In the genomic region with DNA sequence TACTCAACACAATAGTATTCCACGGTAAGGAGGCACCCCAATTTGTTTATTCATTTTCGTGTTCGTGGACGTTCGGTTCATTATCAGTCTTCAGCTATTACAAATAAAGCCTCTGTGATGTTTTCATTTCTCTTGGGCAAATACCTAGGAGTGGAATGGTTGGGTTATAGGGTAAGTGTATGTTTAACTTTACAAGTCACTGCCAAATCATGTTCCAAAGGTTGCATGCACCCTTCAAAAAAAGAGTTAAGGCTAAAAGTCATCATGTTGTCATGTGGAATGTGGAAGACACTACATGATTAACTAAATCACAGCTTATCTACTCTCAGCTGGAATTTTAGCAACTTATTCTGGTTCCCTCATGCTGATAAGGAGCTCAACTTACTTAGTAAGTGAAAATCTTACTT, we compare ENCODE assay signal across 1 cellular context.
TF ChIP-seq lines count a peak whose summit lies in the region.

No MANE protein-coding gene starts in this region.

TF ChIP-seq in HepG2, 621 proteins besides CTCF, POLR2A, EP300 and RAD21 (continued from another document and continues in another):
- TF ChIP-seq, protein P1, sequence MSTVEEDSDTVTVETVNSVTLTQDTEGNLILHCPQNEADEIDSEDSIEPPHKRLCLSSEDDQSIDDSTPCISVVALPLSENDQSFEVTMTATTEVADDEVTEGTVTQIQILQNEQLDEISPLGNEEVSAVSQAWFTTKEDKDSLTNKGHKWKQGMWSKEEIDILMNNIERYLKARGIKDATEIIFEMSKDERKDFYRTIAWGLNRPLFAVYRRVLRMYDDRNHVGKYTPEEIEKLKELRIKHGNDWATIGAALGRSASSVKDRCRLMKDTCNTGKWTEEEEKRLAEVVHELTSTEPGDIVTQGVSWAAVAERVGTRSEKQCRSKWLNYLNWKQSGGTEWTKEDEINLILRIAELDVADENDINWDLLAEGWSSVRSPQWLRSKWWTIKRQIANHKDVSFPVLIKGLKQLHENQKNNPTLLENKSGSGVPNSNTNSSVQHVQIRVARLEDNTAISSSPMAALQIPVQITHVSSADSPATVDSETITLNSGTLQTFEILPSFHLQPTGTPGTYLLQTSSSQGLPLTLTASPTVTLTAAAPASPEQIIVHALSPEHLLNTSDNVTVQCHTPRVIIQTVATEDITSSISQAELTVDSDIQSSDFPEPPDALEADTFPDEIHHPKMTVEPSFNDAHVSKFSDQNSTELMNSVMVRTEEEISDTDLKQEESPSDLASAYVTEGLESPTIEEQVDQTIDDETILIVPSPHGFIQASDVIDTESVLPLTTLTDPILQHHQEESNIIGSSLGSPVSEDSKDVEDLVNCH (CRISPR knock-in tag; IDR thresholded peaks at IDR 0.05) = no peak
- TF ChIP-seq, protein P2, sequence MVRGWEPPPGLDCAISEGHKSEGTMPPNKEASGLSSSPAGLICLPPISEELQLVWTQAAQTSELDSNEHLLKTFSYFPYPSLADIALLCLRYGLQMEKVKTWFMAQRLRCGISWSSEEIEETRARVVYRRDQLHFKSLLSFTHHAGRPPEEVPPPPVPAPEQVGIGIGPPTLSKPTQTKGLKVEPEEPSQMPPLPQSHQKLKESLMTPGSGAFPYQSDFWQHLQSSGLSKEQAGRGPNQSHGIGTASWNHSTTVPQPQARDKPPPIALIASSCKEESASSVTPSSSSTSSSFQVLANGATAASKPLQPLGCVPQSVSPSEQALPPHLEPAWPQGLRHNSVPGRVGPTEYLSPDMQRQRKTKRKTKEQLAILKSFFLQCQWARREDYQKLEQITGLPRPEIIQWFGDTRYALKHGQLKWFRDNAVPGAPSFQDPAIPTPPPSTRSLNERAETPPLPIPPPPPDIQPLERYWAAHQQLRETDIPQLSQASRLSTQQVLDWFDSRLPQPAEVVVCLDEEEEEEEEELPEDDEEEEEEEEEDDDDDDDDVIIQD (CRISPR knock-in tag; IDR thresholded peaks at IDR 0.05; ENCODE audit: low read depth) = peak; percentile 22; the same call in 1 of the 2 replicates
- TF ChIP-seq RBM39 (IDR thresholded peaks at IDR 0.05; ENCODE audit: low read depth, low read length, poor library complexity, severe bottlenecking) (no peak), FOXA3 (CRISPR knock-in tag; IDR thresholded peaks at IDR 0.05) (peak; percentile 63), ZNF335 (CRISPR knock-in tag; IDR thresholded peaks at IDR 0.05) (no peak), TCF12 (IDR thresholded peaks at IDR 0.05) (no peak), TCF12 (CRISPR knock-in tag; IDR thresholded peaks at IDR 0.05) (no peak), DR1 (CRISPR knock-in tag; IDR thresholded peaks at IDR 0.05) (no peak), ASH2L (IDR thresholded peaks at IDR 0.05; ENCODE audit: insufficient read length, low read depth, low read length) (peak; percentile 26), HOXA7 (CRISPR knock-in tag; IDR thresholded peaks at IDR 0.05) (no peak), ZNF891 (CRISPR knock-in tag; IDR thresholded peaks at IDR 0.05) (no peak), ZNF75D (CRISPR knock-in tag; IDR thresholded peaks at IDR 0.05; ENCODE audit: borderline replicate concordance) (no peak), TARDBP (CRISPR knock-in tag; IDR thresholded peaks at IDR 0.05) (no peak), RFX1 (IDR thresholded peaks at IDR 0.05) (no peak), ELF1 (CRISPR knock-in tag; IDR thresholded peaks at IDR 0.05) (no peak), ZNF644 (CRISPR knock-in tag; IDR thresholded peaks at IDR 0.05; ENCODE audit: low read depth) (no peak), KLF15 (CRISPR knock-in tag; IDR thresholded peaks at IDR 0.05; ENCODE audit: borderline replicate concordance) (no peak), THAP11 (CRISPR knock-in tag; IDR thresholded peaks at IDR 0.05) (0 out of 2 replicates have a peak, but pooled peaks have one; percentile 21), GTF2F1 (IDR thresholded peaks at IDR 0.05; ENCODE audit: low read length) (no peak), ZNF350 (CRISPR knock-in tag; IDR thresholded peaks at IDR 0.05; ENCODE audit: borderline replicate concordance, low read depth) (no peak), SRY (CRISPR knock-in tag; IDR thresholded peaks at IDR 0.05) (no peak), ZNF781 (CRISPR knock-in tag; IDR thresholded peaks at IDR 0.05; ENCODE audit: borderline replicate concordance, not compliant biosample characterization) (no peak), SPEN (CRISPR knock-in tag; IDR thresholded peaks at IDR 0.05; ENCODE audit: low read depth) (no peak), ZNF556 (CRISPR knock-in tag; IDR thresholded peaks at IDR 0.05; ENCODE audit: borderline replicate concordance) (no peak), ZBTB38 (CRISPR knock-in tag; IDR thresholded peaks at IDR 0.05) (no peak), PCBP2 (optimal IDR thresholded peaks at IDR 0.05; ENCODE audit: low read depth, low read length, poor library complexity, severe bottlenecking) (no peak), SMYD3 (CRISPR knock-in tag; IDR thresholded peaks at IDR 0.05) (no peak), ZSCAN12 (CRISPR knock-in tag; IDR thresholded peaks at IDR 0.05) (no peak), NCOA2 (CRISPR knock-in tag; IDR thresholded peaks at IDR 0.05) (peak; percentile 47; the same call in 1 of the 2 replicates), ARHGAP35 (CRISPR knock-in tag; IDR thresholded peaks at IDR 0.05; ENCODE audit: borderline replicate concordance) (no peak), TSC22D2 (CRISPR knock-in tag; IDR thresholded peaks at IDR 0.05; ENCODE audit: borderline replicate concordance) (no peak), KAT7 (CRISPR knock-in tag; IDR thresholded peaks at IDR 0.05; ENCODE audit: borderline replicate concordance) (no peak), TOE1 (CRISPR knock-in tag; IDR thresholded peaks at IDR 0.05) (no peak), ZNF3 (CRISPR knock-in tag; IDR thresholded peaks at IDR 0.05) (no peak), HIVEP1 (CRISPR knock-in tag; IDR thresholded peaks at IDR 0.05) (no peak), ISL2 (CRISPR knock-in tag; IDR thresholded peaks at IDR 0.05) (0 out of 2 replicates have a peak, but pooled peaks have one; percentile 31), NPAS2 (CRISPR knock-in tag; IDR thresholded peaks at IDR 0.05; ENCODE audit: borderline replicate concordance) (no peak)
- TF ChIP-seq, protein P3, sequence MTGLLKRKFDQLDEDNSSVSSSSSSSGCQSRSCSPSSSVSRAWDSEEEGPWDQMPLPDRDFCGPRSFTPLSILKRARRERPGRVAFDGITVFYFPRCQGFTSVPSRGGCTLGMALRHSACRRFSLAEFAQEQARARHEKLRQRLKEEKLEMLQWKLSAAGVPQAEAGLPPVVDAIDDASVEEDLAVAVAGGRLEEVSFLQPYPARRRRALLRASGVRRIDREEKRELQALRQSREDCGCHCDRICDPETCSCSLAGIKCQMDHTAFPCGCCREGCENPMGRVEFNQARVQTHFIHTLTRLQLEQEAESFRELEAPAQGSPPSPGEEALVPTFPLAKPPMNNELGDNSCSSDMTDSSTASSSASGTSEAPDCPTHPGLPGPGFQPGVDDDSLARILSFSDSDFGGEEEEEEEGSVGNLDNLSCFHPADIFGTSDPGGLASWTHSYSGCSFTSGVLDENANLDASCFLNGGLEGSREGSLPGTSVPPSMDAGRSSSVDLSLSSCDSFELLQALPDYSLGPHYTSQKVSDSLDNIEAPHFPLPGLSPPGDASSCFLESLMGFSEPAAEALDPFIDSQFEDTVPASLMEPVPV (CRISPR knock-in tag; IDR thresholded peaks at IDR 0.05) = no peak
- TF ChIP-seq, protein P4, sequence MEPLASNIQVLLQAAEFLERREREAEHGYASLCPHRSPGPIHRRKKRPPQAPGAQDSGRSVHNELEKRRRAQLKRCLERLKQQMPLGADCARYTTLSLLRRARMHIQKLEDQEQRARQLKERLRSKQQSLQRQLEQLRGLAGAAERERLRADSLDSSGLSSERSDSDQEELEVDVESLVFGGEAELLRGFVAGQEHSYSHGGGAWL (CRISPR knock-in tag; IDR thresholded peaks at IDR 0.05) = no peak
- TF ChIP-seq, protein P5, sequence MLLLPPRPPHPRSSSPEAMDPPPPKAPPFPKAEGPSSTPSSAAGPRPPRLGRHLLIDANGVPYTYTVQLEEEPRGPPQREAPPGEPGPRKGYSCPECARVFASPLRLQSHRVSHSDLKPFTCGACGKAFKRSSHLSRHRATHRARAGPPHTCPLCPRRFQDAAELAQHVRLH (CRISPR knock-in tag; IDR thresholded peaks at IDR 0.05; ENCODE audit: borderline replicate concordance, low read depth) = no peak
- TF ChIP-seq, protein P6, sequence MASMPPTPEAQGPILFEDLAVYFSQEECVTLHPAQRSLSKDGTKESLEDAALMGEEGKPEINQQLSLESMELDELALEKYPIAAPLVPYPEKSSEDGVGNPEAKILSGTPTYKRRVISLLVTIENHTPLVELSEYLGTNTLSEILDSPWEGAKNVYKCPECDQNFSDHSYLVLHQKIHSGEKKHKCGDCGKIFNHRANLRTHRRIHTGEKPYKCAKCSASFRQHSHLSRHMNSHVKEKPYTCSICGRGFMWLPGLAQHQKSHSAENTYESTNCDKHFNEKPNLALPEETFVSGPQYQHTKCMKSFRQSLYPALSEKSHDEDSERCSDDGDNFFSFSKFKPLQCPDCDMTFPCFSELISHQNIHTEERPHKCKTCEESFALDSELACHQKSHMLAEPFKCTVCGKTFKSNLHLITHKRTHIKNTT (CRISPR knock-in tag; IDR thresholded peaks at IDR 0.05) = no peak
- TF ChIP-seq, protein P7, sequence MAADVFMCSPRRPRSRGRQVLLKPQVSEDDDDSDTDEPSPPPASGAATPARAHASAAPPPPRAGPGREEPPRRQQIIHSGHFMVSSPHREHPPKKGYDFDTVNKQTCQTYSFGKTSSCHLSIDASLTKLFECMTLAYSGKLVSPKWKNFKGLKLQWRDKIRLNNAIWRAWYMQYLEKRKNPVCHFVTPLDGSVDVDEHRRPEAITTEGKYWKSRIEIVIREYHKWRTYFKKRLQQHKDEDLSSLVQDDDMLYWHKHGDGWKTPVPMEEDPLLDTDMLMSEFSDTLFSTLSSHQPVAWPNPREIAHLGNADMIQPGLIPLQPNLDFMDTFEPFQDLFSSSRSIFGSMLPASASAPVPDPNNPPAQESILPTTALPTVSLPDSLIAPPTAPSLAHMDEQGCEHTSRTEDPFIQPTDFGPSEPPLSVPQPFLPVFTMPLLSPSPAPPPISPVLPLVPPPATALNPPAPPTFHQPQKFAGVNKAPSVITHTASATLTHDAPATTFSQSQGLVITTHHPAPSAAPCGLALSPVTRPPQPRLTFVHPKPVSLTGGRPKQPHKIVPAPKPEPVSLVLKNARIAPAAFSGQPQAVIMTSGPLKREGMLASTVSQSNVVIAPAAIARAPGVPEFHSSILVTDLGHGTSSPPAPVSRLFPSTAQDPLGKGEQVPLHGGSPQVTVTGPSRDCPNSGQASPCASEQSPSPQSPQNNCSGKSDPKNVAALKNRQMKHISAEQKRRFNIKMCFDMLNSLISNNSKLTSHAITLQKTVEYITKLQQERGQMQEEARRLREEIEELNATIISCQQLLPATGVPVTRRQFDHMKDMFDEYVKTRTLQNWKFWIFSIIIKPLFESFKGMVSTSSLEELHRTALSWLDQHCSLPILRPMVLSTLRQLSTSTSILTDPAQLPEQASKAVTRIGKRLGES (CRISPR knock-in tag; IDR thresholded peaks at IDR 0.05; ENCODE audit: borderline replicate concordance) = no peak
- TF ChIP-seq, protein P8, sequence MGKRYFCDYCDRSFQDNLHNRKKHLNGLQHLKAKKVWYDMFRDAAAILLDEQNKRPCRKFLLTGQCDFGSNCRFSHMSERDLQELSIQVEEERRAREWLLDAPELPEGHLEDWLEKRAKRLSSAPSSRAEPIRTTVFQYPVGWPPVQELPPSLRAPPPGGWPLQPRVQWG (CRISPR knock-in tag; IDR thresholded peaks at IDR 0.05; ENCODE audit: borderline replicate concordance, low read depth) = no peak
- TF ChIP-seq, protein P9, sequence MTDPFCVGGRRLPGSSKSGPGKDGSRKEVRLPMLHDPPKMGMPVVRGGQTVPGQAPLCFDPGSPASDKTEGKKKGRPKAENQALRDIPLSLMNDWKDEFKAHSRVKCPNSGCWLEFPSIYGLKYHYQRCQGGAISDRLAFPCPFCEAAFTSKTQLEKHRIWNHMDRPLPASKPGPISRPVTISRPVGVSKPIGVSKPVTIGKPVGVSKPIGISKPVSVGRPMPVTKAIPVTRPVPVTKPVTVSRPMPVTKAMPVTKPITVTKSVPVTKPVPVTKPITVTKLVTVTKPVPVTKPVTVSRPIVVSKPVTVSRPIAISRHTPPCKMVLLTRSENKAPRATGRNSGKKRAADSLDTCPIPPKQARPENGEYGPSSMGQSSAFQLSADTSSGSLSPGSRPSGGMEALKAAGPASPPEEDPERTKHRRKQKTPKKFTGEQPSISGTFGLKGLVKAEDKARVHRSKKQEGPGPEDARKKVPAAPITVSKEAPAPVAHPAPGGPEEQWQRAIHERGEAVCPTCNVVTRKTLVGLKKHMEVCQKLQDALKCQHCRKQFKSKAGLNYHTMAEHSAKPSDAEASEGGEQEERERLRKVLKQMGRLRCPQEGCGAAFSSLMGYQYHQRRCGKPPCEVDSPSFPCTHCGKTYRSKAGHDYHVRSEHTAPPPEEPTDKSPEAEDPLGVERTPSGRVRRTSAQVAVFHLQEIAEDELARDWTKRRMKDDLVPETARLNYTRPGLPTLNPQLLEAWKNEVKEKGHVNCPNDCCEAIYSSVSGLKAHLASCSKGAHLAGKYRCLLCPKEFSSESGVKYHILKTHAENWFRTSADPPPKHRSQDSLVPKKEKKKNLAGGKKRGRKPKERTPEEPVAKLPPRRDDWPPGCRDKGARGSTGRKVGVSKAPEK (CRISPR knock-in tag; IDR thresholded peaks at IDR 0.05; ENCODE audit: borderline replicate concordance) = no peak
- TF ChIP-seq, protein P10, sequence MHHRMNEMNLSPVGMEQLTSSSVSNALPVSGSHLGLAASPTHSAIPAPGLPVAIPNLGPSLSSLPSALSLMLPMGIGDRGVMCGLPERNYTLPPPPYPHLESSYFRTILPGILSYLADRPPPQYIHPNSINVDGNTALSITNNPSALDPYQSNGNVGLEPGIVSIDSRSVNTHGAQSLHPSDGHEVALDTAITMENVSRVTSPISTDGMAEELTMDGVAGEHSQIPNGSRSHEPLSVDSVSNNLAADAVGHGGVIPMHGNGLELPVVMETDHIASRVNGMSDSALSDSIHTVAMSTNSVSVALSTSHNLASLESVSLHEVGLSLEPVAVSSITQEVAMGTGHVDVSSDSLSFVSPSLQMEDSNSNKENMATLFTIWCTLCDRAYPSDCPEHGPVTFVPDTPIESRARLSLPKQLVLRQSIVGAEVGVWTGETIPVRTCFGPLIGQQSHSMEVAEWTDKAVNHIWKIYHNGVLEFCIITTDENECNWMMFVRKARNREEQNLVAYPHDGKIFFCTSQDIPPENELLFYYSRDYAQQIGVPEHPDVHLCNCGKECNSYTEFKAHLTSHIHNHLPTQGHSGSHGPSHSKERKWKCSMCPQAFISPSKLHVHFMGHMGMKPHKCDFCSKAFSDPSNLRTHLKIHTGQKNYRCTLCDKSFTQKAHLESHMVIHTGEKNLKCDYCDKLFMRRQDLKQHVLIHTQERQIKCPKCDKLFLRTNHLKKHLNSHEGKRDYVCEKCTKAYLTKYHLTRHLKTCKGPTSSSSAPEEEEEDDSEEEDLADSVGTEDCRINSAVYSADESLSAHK (CRISPR knock-in tag; IDR thresholded peaks at IDR 0.05; ENCODE audit: borderline replicate concordance) = no peak
- TF ChIP-seq, protein P11, sequence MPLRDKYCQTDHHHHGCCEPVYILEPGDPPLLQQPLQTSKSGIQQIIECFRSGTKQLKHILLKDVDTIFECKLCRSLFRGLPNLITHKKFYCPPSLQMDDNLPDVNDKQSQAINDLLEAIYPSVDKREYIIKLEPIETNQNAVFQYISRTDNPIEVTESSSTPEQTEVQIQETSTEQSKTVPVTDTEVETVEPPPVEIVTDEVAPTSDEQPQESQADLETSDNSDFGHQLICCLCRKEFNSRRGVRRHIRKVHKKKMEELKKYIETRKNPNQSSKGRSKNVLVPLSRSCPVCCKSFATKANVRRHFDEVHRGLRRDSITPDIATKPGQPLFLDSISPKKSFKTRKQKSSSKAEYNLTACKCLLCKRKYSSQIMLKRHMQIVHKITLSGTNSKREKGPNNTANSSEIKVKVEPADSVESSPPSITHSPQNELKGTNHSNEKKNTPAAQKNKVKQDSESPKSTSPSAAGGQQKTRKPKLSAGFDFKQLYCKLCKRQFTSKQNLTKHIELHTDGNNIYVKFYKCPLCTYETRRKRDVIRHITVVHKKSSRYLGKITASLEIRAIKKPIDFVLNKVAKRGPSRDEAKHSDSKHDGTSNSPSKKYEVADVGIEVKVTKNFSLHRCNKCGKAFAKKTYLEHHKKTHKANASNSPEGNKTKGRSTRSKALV (CRISPR knock-in tag; IDR thresholded peaks at IDR 0.05) = no peak
